Comparison of ENCODE assay signal across 22 cellular contexts in the genomic region with DNA sequence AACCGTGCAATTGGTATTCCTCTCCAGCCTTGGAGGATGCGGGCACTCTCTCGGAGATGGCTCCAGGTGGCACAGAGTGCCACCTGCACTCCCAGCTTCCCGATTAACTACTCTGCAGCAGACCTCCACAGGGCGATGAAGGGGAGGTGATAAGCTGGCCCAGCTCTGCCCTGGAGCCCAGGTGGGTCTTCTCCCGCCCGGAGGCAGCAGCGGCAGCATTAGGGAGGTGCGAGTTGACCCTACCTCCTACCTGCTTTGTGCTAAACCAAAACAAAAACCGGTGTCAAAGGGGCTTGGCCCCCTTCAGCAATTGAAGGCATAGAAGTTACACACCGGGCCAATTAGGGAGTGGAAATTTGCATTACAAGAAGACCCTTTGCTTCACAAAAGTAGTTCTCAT.
"Had no signal": no experiment of that assay in that cellular context is flagged by ENCODE, and none has a peak within 500 bp of the region (broad histone marks: within the 10 kb centered on the region; RNA-seq: fewer than 3 reads in every experiment).

No MANE protein-coding gene starts in this region.

- H3K9me3 ChIP-seq: gastroesophageal sphincter, left ventricle myocardium inferior, sigmoid colon, thoracic aorta, upper lobe of left lung had no signal

- H3K27me3 ChIP-seq: gastroesophageal sphincter, sigmoid colon, upper lobe of left lung had no signal

- H3K4me3 ChIP-seq: coronary artery, gastroesophageal sphincter, left ventricle myocardium inferior, neural progenitor cell, sigmoid colon, smooth muscle cell, thoracic aorta, upper lobe of left lung had no signal

- H3K27ac ChIP-seq: coronary artery, gastroesophageal sphincter, left ventricle myocardium inferior, neural progenitor cell, sigmoid colon, thoracic aorta, upper lobe of left lung, VCaP had no signal

- H3K27ac Mint-ChIP-seq: activated naive CD8-positive, alpha-beta T cell treated with anti-CD3 and anti-CD28 coated beads for 36 hours; endodermal cell; mesothelial cell of epicardium; naive thymus-derived CD8-positive, alpha-beta T cell; neural progenitor cell; T-cell; T-helper 2 cell treated with Interferon-gamma antibody and Interleukin-4, amounts not matched to agents 5 μg/mL and 100 μg/mL, for 36 hours had no signal

- H3K27me3 Mint-ChIP-seq: activated naive CD8-positive, alpha-beta T cell treated with anti-CD3 and anti-CD28 coated beads for 36 hours had no signal

- H3K36me3 ChIP-seq: gastroesophageal sphincter, left ventricle myocardium inferior, neural progenitor cell, sigmoid colon, thoracic aorta, upper lobe of left lung had no signal

- ATAC-seq: gastroesophageal sphincter; naive thymus-derived CD8-positive, alpha-beta T cell; T-cell had no signal

- H3K9ac ChIP-seq: neural progenitor cell had no signal

- H3K36me3 Mint-ChIP-seq: activated naive CD8-positive, alpha-beta T cell treated with anti-CD3 and anti-CD28 coated beads for 36 hours; mesothelial cell of epicardium; naive thymus-derived CD8-positive, alpha-beta T cell; neural progenitor cell; T-cell had no signal

- H3K4me3 Mint-ChIP-seq: activated naive CD8-positive, alpha-beta T cell treated with anti-CD3 and anti-CD28 coated beads for 36 hours; central memory CD8-positive, alpha-beta T cell; endodermal cell; mesothelial cell of epicardium; naive thymus-derived CD8-positive, alpha-beta T cell; neural progenitor cell; T-cell; T-helper 2 cell treated with Interferon-gamma antibody and Interleukin-4, amounts not matched to agents 5 μg/mL and 100 μg/mL, for 36 hours had no signal

- DNase-seq: activated CD4-positive, alpha-beta T cell treated with anti-CD3 and anti-CD28 coated beads, Interleukin-2, amount 50 U/mL, for 4 hours; activated naive CD4-positive, alpha-beta T cell treated with Interleukin-2 at 50 U/mL for 16 hours; activated naive CD8-positive, alpha-beta T cell treated with anti-CD3 and anti-CD28 coated beads for 36 hours; activated T-cell treated with anti-CD3 and anti-CD28 coated beads, Interleukin-2, amount 50 U/mL, for 48 hours; endodermal cell; hypothalamus; left ventricle myocardium inferior; naive thymus-derived CD8-positive, alpha-beta T cell; stimulated activated CD4-positive, alpha-beta T cell treated with anti-CD3 and anti-CD28 coated beads, Interleukin-4, amount 100 ng/mL, for 1 hour; stimulated activated naive CD4-positive, alpha-beta T cell treated with Interleukin-2 at 50 U/mL for 16 hours; T-cell; upper lobe of left lung had no signal

- H3K4me1 ChIP-seq: gastroesophageal sphincter, left ventricle myocardium inferior, sigmoid colon, upper lobe of left lung had no signal

- H3K4me1 Mint-ChIP-seq: central memory CD8-positive, alpha-beta T cell; mesothelial cell of epicardium; neural progenitor cell had no signal

- H3K9me3 Mint-ChIP-seq: activated naive CD8-positive, alpha-beta T cell treated with anti-CD3 and anti-CD28 coated beads for 36 hours; central memory CD8-positive, alpha-beta T cell; naive thymus-derived CD8-positive, alpha-beta T cell; T-cell; T-helper 2 cell treated with Interferon-gamma antibody and Interleukin-4, amounts not matched to agents 5 μg/mL and 100 μg/mL, for 36 hours had no signal
